ENCODE assay signal across 17 cellular contexts in the genomic region with DNA sequence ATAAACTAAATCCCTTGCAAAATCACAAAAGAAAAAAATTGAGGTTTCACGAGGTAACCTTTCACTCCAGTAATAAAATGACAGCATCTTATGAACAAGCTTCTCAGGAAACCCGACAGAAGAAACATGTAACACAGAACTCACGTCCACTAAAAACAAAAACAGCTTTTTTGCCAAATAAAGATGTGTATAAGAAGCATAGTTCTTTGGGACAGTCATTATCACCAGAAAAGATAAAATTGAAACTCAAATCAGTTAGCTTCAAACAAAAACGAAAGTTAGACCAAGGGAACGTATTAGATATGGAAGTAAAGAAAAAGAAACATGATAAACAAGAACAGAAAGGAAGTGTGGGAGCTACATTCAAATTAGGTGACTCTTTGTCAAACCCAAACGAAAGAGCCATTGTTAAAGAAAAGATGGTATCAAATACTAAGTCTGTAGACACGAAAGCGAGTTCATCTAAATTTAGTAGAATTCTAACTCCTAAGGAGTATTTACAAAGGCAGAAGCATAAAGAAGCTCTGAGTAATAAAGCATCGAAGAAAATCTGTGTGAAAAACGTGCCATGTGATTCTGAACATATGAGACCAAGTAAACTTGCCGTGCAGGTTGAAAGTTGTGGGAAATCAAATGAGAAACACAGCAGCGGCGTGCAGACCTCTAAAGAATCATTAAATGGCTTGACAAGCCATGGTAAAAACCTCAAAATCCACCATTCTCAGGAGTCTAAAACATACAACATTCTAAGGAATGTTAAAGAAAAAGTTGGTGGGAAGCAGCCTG. TPM values are rescaled to one million over a fixed set of nuclear protein-coding genes. Genes with fewer than 3 reads are reported as not detected.
A peak's percentile ranks its signal among the peaks of the same experiment; 100 is the strongest.
DNase-seq lines count a peak whose midpoint lies in the region; ATAC-seq and TF ChIP-seq lines count a peak whose summit lies in the region.
"Had no signal": no experiment of that assay in that cellular context is flagged by ENCODE, and none has a peak within 500 bp of the region (broad histone marks: within the 10 kb centered on the region; RNA-seq: fewer than 3 reads in every experiment).

No MANE protein-coding gene starts in this region.

- H3K27ac Mint-ChIP-seq in CD8-positive, alpha-beta T cell, result peak overlapping the region; percentile 88
- H3K27ac Mint-ChIP-seq in activated B cell treated with CpG ODN at 0.5 μM for 24 hours (peak overlapping the region; percentile 24), immature natural killer cell (peak overlapping the region; percentile 43 to 85 (median 74))
- H3K27ac Mint-ChIP-seq: dendritic cell treated with granulocyte-macrophage colony-stimulating factor and Interleukin-4, amounts not matched to agents 40 ng/mL and 50 ng/mL, for 4 days had no signal

- H3K27ac ChIP-seq in A673 (ENCODE audit: low read depth, low read length, poor library complexity, severe bottlenecking) (no peak overlapping the region), ovary (no peak overlapping the region), heart left ventricle (no peak overlapping the region)
- no peak overlapping the region for H3K27ac ChIP-seq in CD8-positive, alpha-beta T cell (ENCODE audit: low read depth, low read length)
- H3K27ac ChIP-seq: brain microvascular endothelial cell, SK-N-MC, thoracic aorta had no signal

- H3K27me3 Mint-ChIP-seq in CD8-positive, alpha-beta T cell (ENCODE audit: low read depth), result no peaks in the 10 kb centered on the region
- no peaks in the 10 kb centered on the region for H3K27me3 Mint-ChIP-seq in activated B cell treated with CpG ODN at 0.5 μM for 24 hours
- H3K27me3 Mint-ChIP-seq in immature natural killer cell (ENCODE audit: low read depth in 3 of 3), result peaks cover 0 to 2% (median 0%) of the 10 kb centered on the region in 3 donors
- H3K27me3 Mint-ChIP-seq: dendritic cell treated with granulocyte-macrophage colony-stimulating factor and Interleukin-4, amounts not matched to agents 40 ng/mL and 50 ng/mL, for 4 days had no signal

- no peak for DNase-seq in A673 (ENCODE audit: low spot score)
- no peak for DNase-seq in CD8-positive, alpha-beta T cell
- no peak for DNase-seq in activated B cell treated with CpG ODN at 0.5 μM for 24 hours
- no peak for DNase-seq in immature natural killer cell
- no peak for DNase-seq in ovary
- DNase-seq in heart left ventricle, result no peak
- DNase-seq: brain microvascular endothelial cell, left colon, mucosa of descending colon, MV-4-11, NCI-H1930, NCI-H524 had no signal

- CTCF ChIA-PET in A673 (lab: Charles Lee), result no interaction called here
- CTCF ChIA-PET in CD8-positive, alpha-beta T cell (lab: Charles Lee), result interaction anchor here (0.6 to 2.1 kb wide), 6 partner anchors 18 to 332 kb away, joined by 3 to 5 read pairs (median 4); no protein-coding TSS in a partner anchor
- CTCF ChIA-PET in activated B cell treated with CpG ODN at 0.5 μM for 24 hours (lab: Charles Lee), result no interaction called here

- H3K4me1 ChIP-seq in A673 (ENCODE audit: insufficient read depth, low read length, poor library complexity, severe bottlenecking) (no peaks in the 10 kb centered on the region), ovary (ENCODE audit: insufficient read depth) (no peaks in the 10 kb centered on the region), heart left ventricle (peaks cover 0 to 4% (median 0%) of the 10 kb centered on the region in 12 donors)
- peaks cover 4% of the 10 kb centered on the region for H3K4me1 ChIP-seq in CD8-positive, alpha-beta T cell (ENCODE audit: insufficient read depth, low read length)

- H3K4me3 ChIP-seq in A673 (ENCODE audit: low read depth, low read length, poor library complexity, severe bottlenecking), result no peak overlapping the region
- H3K4me3 ChIP-seq in CD8-positive, alpha-beta T cell (ENCODE audit: low read depth, low read length), result no peak overlapping the region
- H3K4me3 ChIP-seq in ovary, result no peak overlapping the region
- H3K4me3 ChIP-seq in heart left ventricle, result no peak overlapping the region
- H3K4me3 ChIP-seq: mucosa of descending colon, SK-N-MC, thoracic aorta had no signal

- H3K4me1 Mint-ChIP-seq in CD8-positive, alpha-beta T cell (ENCODE audit: low read depth), result peaks cover 62% of the 10 kb centered on the region
- H3K4me1 Mint-ChIP-seq in activated B cell treated with CpG ODN at 0.5 μM for 24 hours (peaks cover 53% of the 10 kb centered on the region), immature natural killer cell (peaks cover 46 to 85% of the 10 kb centered on the region in 2 donors)

- peaks cover 93% of the 10 kb centered on the region for H3K36me3 Mint-ChIP-seq in CD8-positive, alpha-beta T cell
- H3K36me3 Mint-ChIP-seq in activated B cell treated with CpG ODN at 0.5 μM for 24 hours (ENCODE audit: low read depth), result peaks cover 92% of the 10 kb centered on the region
- H3K36me3 Mint-ChIP-seq in immature natural killer cell, result peaks cover 57 to 89% (median 75%) of the 10 kb centered on the region in 3 donors

- H3K27me3 ChIP-seq in A673 (replicated peaks; ENCODE audit: insufficient read depth, low read depth, low read length, poor library complexity) (no peaks in the 10 kb centered on the region), ovary (no peaks in the 10 kb centered on the region), heart left ventricle (no peaks in the 10 kb centered on the region)
- H3K27me3 ChIP-seq in CD8-positive, alpha-beta T cell (ENCODE audit: insufficient read depth, low read length), result no peaks in the 10 kb centered on the region
- H3K27me3 ChIP-seq: brain microvascular endothelial cell had no signal

- WGBS in ovary, 3 donors, result 78 to 88% (median 84%) methylated on average over 13 of the region's 13 CpGs
- 94 to 97% (median 95%) methylated on average over 13 of the region's 13 CpGs for WGBS in heart left ventricle, 4 donors

- no peak overlapping the region for H3K4me3 Mint-ChIP-seq in CD8-positive, alpha-beta T cell
- no peak overlapping the region for H3K4me3 Mint-ChIP-seq in activated B cell treated with CpG ODN at 0.5 μM for 24 hours
- H3K4me3 Mint-ChIP-seq in immature natural killer cell, result peak overlapping the region in 3 of 5 donors; percentile 33 to 51 (median 34)
- H3K4me3 Mint-ChIP-seq: dendritic cell treated with granulocyte-macrophage colony-stimulating factor and Interleukin-4, amounts not matched to agents 40 ng/mL and 50 ng/mL, for 4 days had no signal

- intact Hi-C loops in A673 (cut with micrococcal nuclease; ENCODE audit: unreplicated experiment) (no loop called here), activated B cell treated with CpG ODN at 0.5 μM for 24 hours (cut with micrococcal nuclease) (no loop called here), ovary (cut with DNase I) (no loop called here), heart left ventricle (cut with DNase I) (no loop called here)
- intact Hi-C loops in CD8-positive, alpha-beta T cell (cut with DNase I, micrococcal nuclease), result no loop called here

- TF ChIP-seq POLR2A in ovary (IDR thresholded peaks at IDR 0.05) (no peak), heart left ventricle (IDR thresholded peaks at IDR 0.05) (no peak)

- H3K9me3 ChIP-seq in A673 (ENCODE audit: low read depth, low read length, poor library complexity, severe bottlenecking), result peaks cover 43% of the 10 kb centered on the region
- H3K9me3 ChIP-seq in CD8-positive, alpha-beta T cell (ENCODE audit: low read length), result peaks cover 50% of the 10 kb centered on the region
- peaks cover 0 to 21% of the 10 kb centered on the region in 2 donors for H3K9me3 ChIP-seq in ovary
- peaks cover 0 to 56% (median 2%) of the 10 kb centered on the region in 12 donors for H3K9me3 ChIP-seq in heart left ventricle

- POLR2A ChIA-PET in A673 (lab: Charles Lee; ENCODE audit: low non-redundant PET), result interaction anchor here (0.6 kb wide), 1 partner anchor 224 kb away, joined by 4 read pairs; no protein-coding TSS in a partner anchor
- POLR2A ChIA-PET in CD8-positive, alpha-beta T cell (lab: Charles Lee), result interaction anchor here (1.0 to 2.2 kb wide), 6 partner anchors 10 to 94 kb away, joined by 4 to 13 read pairs (median 5); a partner anchor contains a TSS
- POLR2A ChIA-PET in activated B cell treated with CpG ODN at 0.5 μM for 24 hours (lab: Charles Lee), result interaction anchor here (0.9 to 1.9 kb wide), 5 partner anchors 15 to 238 kb away, joined by 3 to 6 read pairs (median 3); no protein-coding TSS in a partner anchor

- H3K9me3 Mint-ChIP-seq in CD8-positive, alpha-beta T cell, result peaks cover 59% of the 10 kb centered on the region
- peaks cover 27% of the 10 kb centered on the region for H3K9me3 Mint-ChIP-seq in activated B cell treated with CpG ODN at 0.5 μM for 24 hours
- H3K9me3 Mint-ChIP-seq in immature natural killer cell, result peaks cover 2 to 53% (median 30%) of the 10 kb centered on the region in 6 donors

- BruUV-seq in A673 (replicated peaks; lab: Mats Ljungman, UMichigan), result TSS peak; percentile 2

- TF ChIP-seq CTCF in A673 (conservative IDR thresholded peaks at IDR 0.05; ENCODE audit: low read depth, low read length), result no peak
- no peak for TF ChIP-seq CTCF in CD8-positive, alpha-beta T cell (IDR thresholded peaks at IDR 0.05)
- no peak for TF ChIP-seq CTCF in activated B cell treated with CpG ODN at 0.5 μM for 24 hours (IDR thresholded peaks at IDR 0.05)
- TF ChIP-seq CTCF in ovary (IDR thresholded peaks at IDR 0.05), result no peak
- no peak for TF ChIP-seq CTCF in heart left ventricle (IDR thresholded peaks at IDR 0.05)

- TF ChIP-seq EP300 in ovary (IDR thresholded peaks at IDR 0.05), result no peak

- no peak for ATAC-seq in CD8-positive, alpha-beta T cell
- ATAC-seq in activated B cell treated with CpG ODN at 0.5 μM for 24 hours (ENCODE audit: low read depth), result no peak
- ATAC-seq in GM18861 (IDR thresholded peaks at IDR 0.05; ENCODE audit: unreplicated experiment), result no peak
- no peak for ATAC-seq in HG02938 (IDR thresholded peaks at IDR 0.05; ENCODE audit: unreplicated experiment)
- ATAC-seq in heart left ventricle, result no peak
- ATAC-seq: left colon, mucosa of descending colon had no signal

- H3K36me3 ChIP-seq in A673 (ENCODE audit: insufficient read depth, low read length, poor library complexity, severe bottlenecking), result peaks cover 60% of the 10 kb centered on the region
- peaks cover 31% of the 10 kb centered on the region for H3K36me3 ChIP-seq in CD8-positive, alpha-beta T cell (ENCODE audit: insufficient read depth, low read length)
- peaks cover 4% of the 10 kb centered on the region for H3K36me3 ChIP-seq in ovary
- peaks cover 3 to 49% (median 24%) of the 10 kb centered on the region in 9 donors for H3K36me3 ChIP-seq in heart left ventricle

RNA-seq across cellular contexts. Expression of a gene that starts 25.8 kb away (rescaled TPM):
- 48.2 and 63.7 TPM in 2 replicates for total RNA-seq in A673 (2021)
- total RNA-seq in CD8-positive, alpha-beta T cell, result 100 to 1,000 TPM; 117 to 119 TPM
- 286 and 299 TPM in 2 replicates for total RNA-seq in activated B cell treated with CpG ODN at 0.5 μM for 24 hours
- polyA plus RNA-seq in immature natural killer cell, result 100 to 1,000 TPM in 1 of 3 donors, 10 to 100 TPM in 2; 42.0 to 225 (median 59.6) TPM
- 100 to 1,000 TPM; 145 to 304 (median 157) TPM for total RNA-seq in ovary
- 100 to 1,000 TPM in 1 of 2 donors, 10 to 100 TPM in 1; 87.1 to 123 TPM for polyA plus RNA-seq in ovary
- 10 to 100 TPM; 13.7 to 42.8 (median 22.8) TPM for total RNA-seq in heart left ventricle
- polyA plus RNA-seq in heart left ventricle, result 10 to 100 TPM in 1 of 2 donors, 1 to 10 TPM in 1; 9.5 to 25.8 TPM

Comparison
In these comparisons a context has a peak if more than half of its experiments do, and no peak if none do; other contexts are left out.
1. H3K27ac Mint-ChIP-seq: peak in every context shown above with its lines; median percentile 88 in CD8-positive, alpha-beta T cell; 74 in immature natural killer cell; 24 in activated B cell treated with CpG ODN at 0.5 μM for 24 hours.
2. H3K4me3 Mint-ChIP-seq: peak in immature natural killer cell (3 of 5); none in CD8-positive, alpha-beta T cell (single experiment) and activated B cell treated with CpG ODN at 0.5 μM for 24 hours (single experiment).